In the genomic region with DNA sequence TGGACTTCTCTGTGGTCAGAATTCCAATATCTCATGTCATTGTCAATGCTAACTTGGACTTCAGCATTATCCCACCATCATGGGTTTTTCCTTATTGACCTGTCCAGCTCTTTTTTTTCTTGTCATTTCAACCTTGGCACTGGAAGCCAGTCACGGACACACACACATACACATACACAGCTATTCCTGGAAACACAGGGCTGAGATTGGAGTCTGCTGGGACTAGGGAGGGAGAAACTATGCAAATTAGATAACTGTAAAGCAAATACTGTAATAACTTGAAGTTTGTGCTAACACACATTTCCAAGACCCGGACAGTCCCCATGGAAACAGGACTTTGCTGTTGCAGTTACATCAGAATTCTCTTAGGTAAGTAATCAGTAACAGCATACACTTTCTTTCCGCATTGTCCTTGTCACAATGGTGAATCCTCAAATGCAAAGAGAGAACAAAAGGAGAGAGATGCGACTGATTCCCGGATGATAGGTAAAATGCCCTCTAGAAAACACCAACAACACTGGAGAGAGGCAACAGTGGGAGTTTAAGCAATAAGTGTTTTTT, we compare ENCODE assay signal across 1 cellular context.
A peak's percentile ranks its signal among the peaks of the same experiment; 100 is the strongest.
TF ChIP-seq lines count a peak whose summit lies in the region.

No MANE protein-coding gene starts in this region.

TF ChIP-seq in HepG2, 621 proteins besides CTCF, POLR2A, EP300 and RAD21 (continued from another document and continues in another):
- no peak for TF ChIP-seq ZNF512 (CRISPR knock-in tag; IDR thresholded peaks at IDR 0.05)
- TF ChIP-seq ZFP36L1 (CRISPR knock-in tag; IDR thresholded peaks at IDR 0.05): no peak
- no peak for TF ChIP-seq PRPF4 (IDR thresholded peaks at IDR 0.05; ENCODE audit: low read depth, low read length, poor library complexity, severe bottlenecking)
- TF ChIP-seq, protein P1, sequence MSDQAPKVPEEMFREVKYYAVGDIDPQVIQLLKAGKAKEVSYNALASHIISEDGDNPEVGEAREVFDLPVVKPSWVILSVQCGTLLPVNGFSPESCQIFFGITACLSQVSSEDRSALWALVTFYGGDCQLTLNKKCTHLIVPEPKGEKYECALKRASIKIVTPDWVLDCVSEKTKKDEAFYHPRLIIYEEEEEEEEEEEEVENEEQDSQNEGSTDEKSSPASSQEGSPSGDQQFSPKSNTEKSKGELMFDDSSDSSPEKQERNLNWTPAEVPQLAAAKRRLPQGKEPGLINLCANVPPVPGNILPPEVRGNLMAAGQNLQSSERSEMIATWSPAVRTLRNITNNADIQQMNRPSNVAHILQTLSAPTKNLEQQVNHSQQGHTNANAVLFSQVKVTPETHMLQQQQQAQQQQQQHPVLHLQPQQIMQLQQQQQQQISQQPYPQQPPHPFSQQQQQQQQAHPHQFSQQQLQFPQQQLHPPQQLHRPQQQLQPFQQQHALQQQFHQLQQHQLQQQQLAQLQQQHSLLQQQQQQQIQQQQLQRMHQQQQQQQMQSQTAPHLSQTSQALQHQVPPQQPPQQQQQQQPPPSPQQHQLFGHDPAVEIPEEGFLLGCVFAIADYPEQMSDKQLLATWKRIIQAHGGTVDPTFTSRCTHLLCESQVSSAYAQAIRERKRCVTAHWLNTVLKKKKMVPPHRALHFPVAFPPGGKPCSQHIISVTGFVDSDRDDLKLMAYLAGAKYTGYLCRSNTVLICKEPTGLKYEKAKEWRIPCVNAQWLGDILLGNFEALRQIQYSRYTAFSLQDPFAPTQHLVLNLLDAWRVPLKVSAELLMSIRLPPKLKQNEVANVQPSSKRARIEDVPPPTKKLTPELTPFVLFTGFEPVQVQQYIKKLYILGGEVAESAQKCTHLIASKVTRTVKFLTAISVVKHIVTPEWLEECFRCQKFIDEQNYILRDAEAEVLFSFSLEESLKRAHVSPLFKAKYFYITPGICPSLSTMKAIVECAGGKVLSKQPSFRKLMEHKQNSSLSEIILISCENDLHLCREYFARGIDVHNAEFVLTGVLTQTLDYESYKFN (CRISPR knock-in tag; conservative IDR thresholded peaks at IDR 0.05): peak; percentile 23; the same call in 1 of the 2 replicates
- TF ChIP-seq MTF2 (CRISPR knock-in tag; IDR thresholded peaks at IDR 0.05; ENCODE audit: borderline replicate concordance): no peak
- TF ChIP-seq EHMT2 (IDR thresholded peaks at IDR 0.05; ENCODE audit: borderline replicate concordance, low read depth, low read length): no peak; the same call in 1 of the 2 replicates
- TF ChIP-seq FOXK2 (IDR thresholded peaks at IDR 0.05): 0 out of 2 replicates have a peak, but pooled peaks have one; percentile 31
- no peak for TF ChIP-seq SNAPC4 (CRISPR knock-in tag; IDR thresholded peaks at IDR 0.05)
- TF ChIP-seq, protein P2, sequence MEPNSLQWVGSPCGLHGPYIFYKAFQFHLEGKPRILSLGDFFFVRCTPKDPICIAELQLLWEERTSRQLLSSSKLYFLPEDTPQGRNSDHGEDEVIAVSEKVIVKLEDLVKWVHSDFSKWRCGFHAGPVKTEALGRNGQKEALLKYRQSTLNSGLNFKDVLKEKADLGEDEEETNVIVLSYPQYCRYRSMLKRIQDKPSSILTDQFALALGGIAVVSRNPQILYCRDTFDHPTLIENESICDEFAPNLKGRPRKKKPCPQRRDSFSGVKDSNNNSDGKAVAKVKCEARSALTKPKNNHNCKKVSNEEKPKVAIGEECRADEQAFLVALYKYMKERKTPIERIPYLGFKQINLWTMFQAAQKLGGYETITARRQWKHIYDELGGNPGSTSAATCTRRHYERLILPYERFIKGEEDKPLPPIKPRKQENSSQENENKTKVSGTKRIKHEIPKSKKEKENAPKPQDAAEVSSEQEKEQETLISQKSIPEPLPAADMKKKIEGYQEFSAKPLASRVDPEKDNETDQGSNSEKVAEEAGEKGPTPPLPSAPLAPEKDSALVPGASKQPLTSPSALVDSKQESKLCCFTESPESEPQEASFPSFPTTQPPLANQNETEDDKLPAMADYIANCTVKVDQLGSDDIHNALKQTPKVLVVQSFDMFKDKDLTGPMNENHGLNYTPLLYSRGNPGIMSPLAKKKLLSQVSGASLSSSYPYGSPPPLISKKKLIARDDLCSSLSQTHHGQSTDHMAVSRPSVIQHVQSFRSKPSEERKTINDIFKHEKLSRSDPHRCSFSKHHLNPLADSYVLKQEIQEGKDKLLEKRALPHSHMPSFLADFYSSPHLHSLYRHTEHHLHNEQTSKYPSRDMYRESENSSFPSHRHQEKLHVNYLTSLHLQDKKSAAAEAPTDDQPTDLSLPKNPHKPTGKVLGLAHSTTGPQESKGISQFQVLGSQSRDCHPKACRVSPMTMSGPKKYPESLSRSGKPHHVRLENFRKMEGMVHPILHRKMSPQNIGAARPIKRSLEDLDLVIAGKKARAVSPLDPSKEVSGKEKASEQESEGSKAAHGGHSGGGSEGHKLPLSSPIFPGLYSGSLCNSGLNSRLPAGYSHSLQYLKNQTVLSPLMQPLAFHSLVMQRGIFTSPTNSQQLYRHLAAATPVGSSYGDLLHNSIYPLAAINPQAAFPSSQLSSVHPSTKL (CRISPR knock-in tag; IDR thresholded peaks at IDR 0.05): peak; percentile 61; the same call in 1 of the 2 replicates
- TF ChIP-seq HMG20A (CRISPR knock-in tag; IDR thresholded peaks at IDR 0.05; ENCODE audit: borderline replicate concordance): peak; percentile 44; the same call in 1 of the 2 replicates
- no peak for TF ChIP-seq MYNN (CRISPR knock-in tag; IDR thresholded peaks at IDR 0.05; ENCODE audit: low read depth)
- no peak for TF ChIP-seq U2AF2 (IDR thresholded peaks at IDR 0.05; ENCODE audit: low read depth, low read length)
- TF ChIP-seq DNMT3B (CRISPR knock-in tag; conservative IDR thresholded peaks at IDR 0.05): no peak
- TF ChIP-seq FOXO4 (CRISPR knock-in tag; conservative IDR thresholded peaks at IDR 0.05): no peak
- no peak for TF ChIP-seq KLF15 (CRISPR knock-in tag; IDR thresholded peaks at IDR 0.05; ENCODE audit: borderline replicate concordance)
- peak; percentile 44; the same call in 1 of the 2 replicates for TF ChIP-seq ARID3A (IDR thresholded peaks at IDR 0.05; ENCODE audit: low read depth, low read length)
- TF ChIP-seq KAT8 (CRISPR knock-in tag; IDR thresholded peaks at IDR 0.05): no peak
- no peak for TF ChIP-seq ATAD3A (CRISPR knock-in tag; IDR thresholded peaks at IDR 0.05)
- TF ChIP-seq, protein P3, sequence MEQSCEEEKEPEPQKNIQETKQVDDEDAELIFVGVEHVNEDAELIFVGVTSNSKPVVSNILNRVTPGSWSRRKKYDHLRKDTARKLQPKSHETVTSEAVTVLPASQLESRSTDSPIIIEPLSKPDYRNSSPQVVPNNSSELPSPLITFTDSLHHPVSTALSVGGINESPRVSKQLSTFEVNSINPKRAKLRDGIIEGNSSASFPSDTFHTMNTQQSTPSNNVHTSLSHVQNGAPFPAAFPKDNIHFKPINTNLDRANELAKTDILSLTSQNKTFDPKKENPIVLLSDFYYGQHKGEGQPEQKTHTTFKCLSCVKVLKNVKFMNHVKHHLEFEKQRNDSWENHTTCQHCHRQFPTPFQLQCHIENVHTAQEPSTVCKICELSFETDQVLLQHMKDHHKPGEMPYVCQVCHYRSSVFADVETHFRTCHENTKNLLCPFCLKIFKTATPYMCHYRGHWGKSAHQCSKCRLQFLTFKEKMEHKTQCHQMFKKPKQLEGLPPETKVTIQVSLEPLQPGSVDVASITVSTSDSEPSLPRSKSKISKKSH (CRISPR knock-in tag; IDR thresholded peaks at IDR 0.05; ENCODE audit: borderline replicate concordance): no peak
- TF ChIP-seq RFX5 (IDR thresholded peaks at IDR 0.05; ENCODE audit: low read depth, low read length): no peak
- TF ChIP-seq, protein P4, sequence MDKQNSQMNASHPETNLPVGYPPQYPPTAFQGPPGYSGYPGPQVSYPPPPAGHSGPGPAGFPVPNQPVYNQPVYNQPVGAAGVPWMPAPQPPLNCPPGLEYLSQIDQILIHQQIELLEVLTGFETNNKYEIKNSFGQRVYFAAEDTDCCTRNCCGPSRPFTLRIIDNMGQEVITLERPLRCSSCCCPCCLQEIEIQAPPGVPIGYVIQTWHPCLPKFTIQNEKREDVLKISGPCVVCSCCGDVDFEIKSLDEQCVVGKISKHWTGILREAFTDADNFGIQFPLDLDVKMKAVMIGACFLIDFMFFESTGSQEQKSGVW (CRISPR knock-in tag; IDR thresholded peaks at IDR 0.05; ENCODE audit: borderline replicate concordance): no peak
- TF ChIP-seq FOXP1 (IDR thresholded peaks at IDR 0.05): no peak
- TF ChIP-seq FOXP1 (CRISPR knock-in tag; IDR thresholded peaks at IDR 0.05): peak; percentile 21; the same call in 1 of the 2 replicates
- TF ChIP-seq HNF4G (IDR thresholded peaks at IDR 0.05; ENCODE audit: borderline replicate concordance, low read depth, low read length): peak; percentile 19; the same call in 1 of the 2 replicates
- no peak for TF ChIP-seq HNF4G (CRISPR knock-in tag; IDR thresholded peaks at IDR 0.05; ENCODE audit: borderline replicate concordance, low read depth)
- TF ChIP-seq ZNF382 (CRISPR knock-in tag; IDR thresholded peaks at IDR 0.05; ENCODE audit: borderline replicate concordance): no peak
- TF ChIP-seq ZKSCAN5 (CRISPR knock-in tag; IDR thresholded peaks at IDR 0.05): no peak
- no peak for TF ChIP-seq ZNF180 (CRISPR knock-in tag; IDR thresholded peaks at IDR 0.05; ENCODE audit: borderline replicate concordance, low read depth)
- TF ChIP-seq SIX4 (CRISPR knock-in tag; IDR thresholded peaks at IDR 0.05): no peak
- no peak for TF ChIP-seq SMAD9 (CRISPR knock-in tag; IDR thresholded peaks at IDR 0.05)
- no peak for TF ChIP-seq U2AF1 (optimal IDR thresholded peaks at IDR 0.05; ENCODE audit: low read depth, low read length)
- no peak for TF ChIP-seq ZBTB38 (CRISPR knock-in tag; IDR thresholded peaks at IDR 0.05)
- TF ChIP-seq RARA (CRISPR knock-in tag; IDR thresholded peaks at IDR 0.05): peak; percentile 81
- 0 out of 2 replicates have a peak, but pooled peaks have one; percentile 12 for TF ChIP-seq ONECUT2 (CRISPR knock-in tag; IDR thresholded peaks at IDR 0.05)
- TF ChIP-seq, protein P5, sequence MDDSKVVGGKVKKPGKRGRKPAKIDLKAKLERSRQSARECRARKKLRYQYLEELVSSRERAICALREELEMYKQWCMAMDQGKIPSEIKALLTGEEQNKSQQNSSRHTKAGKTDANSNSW (CRISPR knock-in tag; IDR thresholded peaks at IDR 0.05; ENCODE audit: borderline replicate concordance): no peak
